Comparison of ENCODE assay signal across 12 cellular contexts in genomic region chr9:16627967-16628366, GRCh38.
DNase-seq lines count a peak whose midpoint lies in the region; ATAC-seq, FAIRE-seq and TF ChIP-seq lines count a peak whose summit lies in the region.
"Had no signal": no experiment of that assay in that cellular context is flagged by ENCODE, and none has a peak within 500 bp of the region (broad histone marks: within the 10 kb centered on the region; RNA-seq: fewer than 3 reads in every experiment).

No MANE protein-coding gene starts in this region.

- H3K4me3 Mint-ChIP-seq in astrocyte (ENCODE audit: unreplicated experiment), result no peak overlapping the region

- ATAC-seq in upper lobe of left lung (ENCODE audit: low FRiP score in 2 of 2), result peak; percentile 64 to 92
- ATAC-seq in HG03280 (IDR thresholded peaks at IDR 0.05; ENCODE audit: unreplicated experiment), result no peak
- ATAC-seq: right lobe of liver had no signal

- H3K27me3 Mint-ChIP-seq in astrocyte (ENCODE audit: low read depth, unreplicated experiment), result no peaks in the 10 kb centered on the region

- TF ChIP-seq CTCF in astrocyte (IDR thresholded peaks at IDR 0.05; ENCODE audit: insufficient read depth, low read depth, low read length) (no peak), kidney epithelial cell (IDR thresholded peaks at IDR 0.05; ENCODE audit: insufficient read depth, low read length, poor library complexity, severe bottlenecking) (no peak), upper lobe of left lung (IDR thresholded peaks at IDR 0.05) (no peak), adrenal gland (IDR thresholded peaks at IDR 0.05) (no peak)

- H3K36me3 ChIP-seq in astrocyte (ENCODE audit: insufficient read depth, low read length), result no peaks in the 10 kb centered on the region
- H3K36me3 ChIP-seq in kidney epithelial cell (ENCODE audit: control insufficient read depth, insufficient read depth, low read length), result no peaks in the 10 kb centered on the region
- no peaks in the 10 kb centered on the region for H3K36me3 ChIP-seq in upper lobe of left lung
- H3K36me3 ChIP-seq in adrenal gland (replicated peaks in 1 of 2), result no peaks in the 10 kb centered on the region
- H3K36me3 ChIP-seq: right lobe of liver had no signal

- H2AFZ ChIP-seq in astrocyte (ENCODE audit: low read depth, low read length), result no peak overlapping the region

- H3K9me3 ChIP-seq in astrocyte (ENCODE audit: insufficient read depth, low read depth, low read length), result no peaks in the 10 kb centered on the region
- H3K9me3 ChIP-seq in upper lobe of left lung, result no peaks in the 10 kb centered on the region
- H3K9me3 ChIP-seq in adrenal gland (replicated peaks in 1 of 3), result no peaks in the 10 kb centered on the region
- H3K9me3 ChIP-seq: right lobe of liver had no signal

- FAIRE-seq in astrocyte (lab: Jason Lieb, UNC), result peak; percentile 99

- H3K27me3 ChIP-seq in astrocyte (ENCODE audit: insufficient read depth, low read length), result no peaks in the 10 kb centered on the region
- H3K27me3 ChIP-seq in kidney epithelial cell (ENCODE audit: control insufficient read depth, insufficient read depth, low read length), result no peaks in the 10 kb centered on the region
- no peaks in the 10 kb centered on the region for H3K27me3 ChIP-seq in upper lobe of left lung
- H3K27me3 ChIP-seq in adrenal gland, result no peaks in the 10 kb centered on the region
- H3K27me3 ChIP-seq: right lobe of liver had no signal

- H3K9ac ChIP-seq in astrocyte (ENCODE audit: low read length), result peak overlapping the region; percentile 65

- H4K20me1 ChIP-seq in astrocyte (ENCODE audit: insufficient read depth, low read length), result no peaks in the 10 kb centered on the region

- no peak overlapping the region for H3K4me3 ChIP-seq in astrocyte (ENCODE audit: insufficient read depth, low read depth, low read length)
- no peak overlapping the region for H3K4me3 ChIP-seq in kidney epithelial cell (ENCODE audit: low read depth, low read length)
- H3K4me3 ChIP-seq in upper lobe of left lung, result no peak overlapping the region
- H3K4me3 ChIP-seq in adrenal gland, result no peak overlapping the region
- H3K4me3 ChIP-seq: right lobe of liver had no signal

- peaks cover 2% of the 10 kb centered on the region for H3K36me3 Mint-ChIP-seq in astrocyte (ENCODE audit: low read depth, unreplicated experiment)

- DNase-seq in NCI-H2107 treated with DMSO at 0.1 percent for 48 hours (lab: John Stamatoyannopoulos, UW; ENCODE audit: unreplicated experiment) (peak; percentile 22), NCI-H2107 (lab: John Stamatoyannopoulos, UW) (no peak), astrocyte (ENCODE audit: low read depth) (peak; percentile 99), kidney epithelial cell (ENCODE audit: low read depth) (peak; percentile 70), upper lobe of left lung (no peak), adrenal gland (no peak), UCSD-AML1 (lab: John Stamatoyannopoulos, UW; ENCODE audit: unreplicated experiment) (no peak)
- DNase-seq: 8988T; activated CD8-positive, alpha-beta memory T cell treated with anti-CD3 and anti-CD28 coated beads, Interleukin-2, amount 50 U/mL, for 4 hours; right lobe of liver had no signal

- peak overlapping the region; percentile 70 for H3K27ac ChIP-seq in astrocyte (ENCODE audit: low read depth, low read length)
- no peak overlapping the region for H3K27ac ChIP-seq in upper lobe of left lung
- H3K27ac ChIP-seq in adrenal gland, result no peak overlapping the region
- H3K27ac ChIP-seq: epithelial cell of prostate, right lobe of liver had no signal

- H3K27ac Mint-ChIP-seq in astrocyte (ENCODE audit: unreplicated experiment), result peak overlapping the region; percentile 85

- peak in 1 of 4 donors; percentile 8 for TF ChIP-seq EP300 in upper lobe of left lung (IDR thresholded peaks at IDR 0.05)

- peaks cover 18% of the 10 kb centered on the region for H3K79me2 ChIP-seq in astrocyte (ENCODE audit: insufficient read depth, low read length)

- TF ChIP-seq POLR2A in upper lobe of left lung (IDR thresholded peaks at IDR 0.05) (no peak), adrenal gland (IDR thresholded peaks at IDR 0.05) (no peak)

- H3K4me1 ChIP-seq in astrocyte (ENCODE audit: insufficient read depth, low read length) (peaks cover 40% of the 10 kb centered on the region), upper lobe of left lung (peaks cover 0 to 8% (median 0%) of the 10 kb centered on the region in 4 donors), adrenal gland (replicated peaks in 1 of 2) (no peaks in the 10 kb centered on the region)
- H3K4me1 ChIP-seq: right lobe of liver had no signal

- H3K4me1 Mint-ChIP-seq in astrocyte (ENCODE audit: low read depth, unreplicated experiment), result peaks cover 59% of the 10 kb centered on the region

- intact Hi-C loops in adrenal gland (cut with DNase I), result no loop called here

- H3K4me2 ChIP-seq in astrocyte (ENCODE audit: low read length), result peak overlapping the region; percentile 79

- no peaks in the 10 kb centered on the region for H3K9me3 Mint-ChIP-seq in astrocyte (ENCODE audit: unreplicated experiment)

- 80 to 88% methylated on average over 6 of the region's 6 CpGs for WGBS in upper lobe of left lung, 2 donors
- 71 to 82% (median 79%) methylated on average over 6 of the region's 6 CpGs for WGBS in adrenal gland, 4 donors

Comparison
In these comparisons a context has a peak if more than half of its experiments do, and no peak if none do; other contexts are left out.
1. DNase-seq: peak in NCI-H2107 treated with DMSO at 0.1 percent for 48 hours (single experiment), astrocyte (single experiment) and kidney epithelial cell (single experiment); none in NCI-H2107 (single experiment), upper lobe of left lung (0 of 2), adrenal gland (0 of 7) and UCSD-AML1 (single experiment).